In the genomic region with DNA sequence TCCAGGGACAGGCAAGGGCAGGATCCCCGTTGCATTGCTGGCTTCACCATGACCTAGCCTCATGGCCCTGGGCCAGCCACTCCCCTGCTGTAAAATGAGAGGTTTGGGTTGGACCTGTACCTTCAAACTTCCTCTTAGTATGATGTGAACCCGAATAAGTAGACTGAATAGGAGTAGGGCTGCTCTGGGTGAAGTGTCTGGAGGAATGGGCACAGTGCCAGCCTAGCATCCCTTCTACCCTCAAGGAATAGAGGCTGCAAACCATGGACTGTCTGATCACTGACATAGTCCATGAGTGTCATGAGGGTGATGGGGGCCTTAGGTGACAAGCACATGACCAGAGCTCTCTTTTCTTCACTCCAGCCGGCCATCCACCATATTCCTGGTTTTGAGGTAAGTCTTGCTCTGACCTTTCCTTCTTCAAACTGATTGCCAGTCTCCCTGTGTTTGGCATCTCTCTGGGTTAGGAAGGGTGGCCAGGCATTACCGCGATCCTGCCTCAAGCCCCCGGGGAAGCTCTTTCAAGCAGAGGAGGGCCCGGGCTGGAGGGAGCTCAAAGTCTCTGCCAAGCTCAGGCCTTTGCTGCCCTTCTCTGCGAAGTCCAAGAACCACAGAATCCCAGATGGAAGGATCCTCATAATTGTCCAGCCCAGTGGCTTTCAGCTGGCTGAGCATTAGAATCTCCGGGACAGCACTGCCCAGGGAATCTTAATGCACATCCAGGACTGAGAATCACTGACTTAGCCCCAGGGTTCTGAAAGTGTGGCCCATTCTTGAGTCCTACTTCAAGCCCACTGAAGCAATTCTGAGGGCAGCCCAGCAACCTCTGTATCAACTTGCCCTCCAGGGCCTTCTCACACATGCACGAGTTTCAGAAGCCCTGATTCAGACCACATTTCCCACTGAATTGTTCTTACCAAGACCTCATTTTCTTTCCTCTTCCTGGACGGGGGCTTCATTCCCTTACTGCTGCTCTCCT, we compare ENCODE assay signal across 22 cellular contexts.
"Had no signal": no experiment of that assay in that cellular context is flagged by ENCODE, and none has a peak within 500 bp of the region (broad histone marks: within the 10 kb centered on the region; RNA-seq: fewer than 3 reads in every experiment).

No MANE protein-coding gene starts in this region.

- H3K9me3 ChIP-seq: colonic mucosa, heart left ventricle, testis had no signal

- H3K27me3 ChIP-seq: colonic mucosa, heart left ventricle, testis had no signal

- H3K4me3 Mint-ChIP-seq: activated B cell treated with CpG ODN at 0.5 μM for 24 hours; activated CD4-positive, alpha-beta memory T cell treated with anti-CD3 and anti-CD28 coated beads for 36 hours; activated CD8-positive, alpha-beta memory T cell treated with anti-CD3 and anti-CD28 coated beads, Interleukin-2, amount 10 ng/mL, durations not matched to agents 7 days and 5 days; activated naive CD8-positive, alpha-beta T cell; endodermal cell; immature natural killer cell; mesothelial cell of epicardium; nephron progenitor cell; stimulated activated naive CD8-positive, alpha-beta T cell treated with anti-CD3 and anti-CD28 coated beads, Interleukin-15, Interleukin-2, amounts not matched to agents 100 ng/mL and 50 ng/mL, for 24 hours; type B pancreatic cell had no signal

- ATAC-seq: activated CD8-positive, alpha-beta memory T cell treated with anti-CD3 and anti-CD28 coated beads, Interleukin-2, amount 10 ng/mL, durations not matched to agents 7 days and 5 days; heart left ventricle had no signal

- H3K9me3 Mint-ChIP-seq: activated B cell treated with CpG ODN at 0.5 μM for 24 hours; activated CD4-positive, alpha-beta memory T cell treated with anti-CD3 and anti-CD28 coated beads for 36 hours; endodermal cell; immature natural killer cell; mesothelial cell of epicardium; nephron progenitor cell; stimulated activated naive CD8-positive, alpha-beta T cell treated with anti-CD3 and anti-CD28 coated beads, Interleukin-15, Interleukin-2, amounts not matched to agents 100 ng/mL and 50 ng/mL, for 24 hours; type B pancreatic cell had no signal

- DNase-seq: activated B cell treated with CpG ODN at 0.5 μM for 24 hours; activated CD4-positive, alpha-beta memory T cell treated with anti-CD3 and anti-CD28 coated beads for 36 hours; activated CD4-positive, alpha-beta T cell treated with anti-CD3 and anti-CD28 coated beads for 4 hours; activated CD8-positive, alpha-beta memory T cell treated with anti-CD3 and anti-CD28 coated beads, Interleukin-2, amount 10 ng/mL, durations not matched to agents 7 days and 5 days; central memory CD4-positive, alpha-beta T cell; colonic mucosa; immature natural killer cell; nephron progenitor cell; nucleus accumbens; stimulated activated CD4-positive, alpha-beta T cell treated with anti-CD3 and anti-CD28 coated beads, Interleukin-15, amount 100 ng/mL, for 24 hours; stimulated activated CD4-positive, alpha-beta T cell treated with anti-CD3 and anti-CD28 coated beads, Interleukin-2, amount 100 ng/mL, for 48 hours; T-helper 1 cell; T-helper 9 cell; testis had no signal

- H3K36me3 ChIP-seq: colonic mucosa had no signal

- H3K27ac Mint-ChIP-seq: activated B cell treated with CpG ODN at 0.5 μM for 24 hours; activated CD4-positive, alpha-beta memory T cell treated with anti-CD3 and anti-CD28 coated beads for 36 hours; activated CD8-positive, alpha-beta memory T cell treated with anti-CD3 and anti-CD28 coated beads, Interleukin-2, amount 10 ng/mL, durations not matched to agents 7 days and 5 days; activated naive CD8-positive, alpha-beta T cell; endodermal cell; mesothelial cell of epicardium; nephron progenitor cell; stimulated activated naive CD8-positive, alpha-beta T cell treated with anti-CD3 and anti-CD28 coated beads, Interleukin-15, Interleukin-2, amounts not matched to agents 100 ng/mL and 50 ng/mL, for 24 hours; type B pancreatic cell had no signal

- H3K27me3 Mint-ChIP-seq: activated CD8-positive, alpha-beta memory T cell treated with anti-CD3 and anti-CD28 coated beads, Interleukin-2, amount 10 ng/mL, durations not matched to agents 7 days and 5 days had no signal

- H3K27ac ChIP-seq: colonic mucosa, heart left ventricle, skin epidermis, testis had no signal

- H3K4me1 ChIP-seq: colonic mucosa, testis had no signal

- H3K4me1 Mint-ChIP-seq: activated B cell treated with CpG ODN at 0.5 μM for 24 hours had no signal

- H3K36me3 Mint-ChIP-seq: activated CD4-positive, alpha-beta memory T cell treated with anti-CD3 and anti-CD28 coated beads for 36 hours; activated CD8-positive, alpha-beta memory T cell treated with anti-CD3 and anti-CD28 coated beads, Interleukin-2, amount 10 ng/mL, durations not matched to agents 7 days and 5 days; activated naive CD8-positive, alpha-beta T cell; immature natural killer cell; mesothelial cell of epicardium; type B pancreatic cell had no signal

- H3K4me3 ChIP-seq: colonic mucosa, heart left ventricle, lung, skin epidermis, testis had no signal
